In the genomic region with DNA sequence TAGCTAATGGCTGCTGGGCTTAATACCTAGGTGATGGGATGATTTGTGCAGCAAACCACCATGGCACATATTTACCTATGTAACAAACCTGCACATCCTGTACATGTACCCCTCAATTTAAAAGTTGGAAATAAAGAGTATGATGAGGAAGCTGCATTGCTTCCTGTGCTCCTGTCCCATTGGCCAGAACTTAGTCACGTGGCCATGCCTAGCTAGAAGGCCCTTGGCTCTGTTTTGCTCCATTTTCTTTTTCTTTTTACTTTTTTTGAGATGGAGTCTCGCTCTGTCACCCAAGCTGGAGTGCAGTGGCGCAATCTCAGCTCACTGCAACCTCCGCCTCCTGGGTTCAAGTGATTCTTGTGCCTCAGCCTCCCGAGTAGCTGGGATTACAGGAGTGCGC, we compare ENCODE assay signal across 14 cellular contexts. TPM values are rescaled to one million over a fixed set of nuclear protein-coding genes. Genes with fewer than 3 reads are reported as not detected.
"Had no signal": no experiment of that assay in that cellular context is flagged by ENCODE, and none has a peak within 500 bp of the region (broad histone marks: within the 10 kb centered on the region; RNA-seq: fewer than 3 reads in every experiment).

No MANE protein-coding gene starts in this region.

RNA-seq across cellular contexts. Expression of gene PYY, which starts 7.6 kb away (rescaled TPM):
- total RNA-seq: activated B cell treated with CpG ODN at 0.5 μM for 24 hours; activated CD4-positive, alpha-beta memory T cell treated with anti-CD3 and anti-CD28 coated beads for 36 hours; activated CD4-positive, alpha-beta memory T cell treated with anti-CD3 and anti-CD28 coated beads, Interleukin-2, amount 10 ng/mL, durations not matched to agents 7 days and 5 days; activated CD4-positive, alpha-beta T cell treated with anti-CD3 and anti-CD28 coated beads for 36 hours; activated CD4-positive, alpha-beta T cell treated with anti-CD3 and anti-CD28 coated beads, Interleukin-2, amount 10 ng/mL, durations not matched to agents 24 days and 14 days; activated CD4-positive, alpha-beta T cell treated with anti-CD3 and anti-CD28 coated beads, Interleukin-2, amount 10 ng/mL, durations not matched to agents 7 days and 5 days; activated CD8-positive, alpha-beta memory T cell treated with anti-CD3 and anti-CD28 coated beads for 36 hours; activated CD8-positive, alpha-beta memory T cell treated with anti-CD3 and anti-CD28 coated beads, Interleukin-2, amount 10 ng/mL, durations not matched to agents 7 days and 5 days; activated CD8-positive, alpha-beta T cell treated with anti-CD3 and anti-CD28 coated beads, Interleukin-2, amount 10 ng/mL, durations not matched to agents 7 days and 5 days; T-helper 1 cell treated with Interleukin-12 subunit alpha and Interleukin-12 subunit beta and Interleukin-4 antibody, amounts not matched to agents 30 ng/mL and 1 ng/mL, for 36 hours; T-helper 17 cell; T-helper 2 cell treated with Interferon-gamma antibody and Interleukin-4, amounts not matched to agents 100 ng/mL and 5 ng/mL, for 36 hours had no signal

RNA-seq across cellular contexts. Expression of gene PPY, which starts 19.0 kb away (rescaled TPM):
- total RNA-seq: activated B cell treated with CpG ODN at 0.5 μM for 24 hours; activated CD4-positive, alpha-beta memory T cell treated with anti-CD3 and anti-CD28 coated beads, Interleukin-2, amount 10 ng/mL, durations not matched to agents 7 days and 5 days; activated CD4-positive, alpha-beta T cell treated with anti-CD3 and anti-CD28 coated beads for 36 hours; activated CD4-positive, alpha-beta T cell treated with anti-CD3 and anti-CD28 coated beads, Interleukin-2, amount 10 ng/mL, durations not matched to agents 24 days and 14 days; activated CD4-positive, alpha-beta T cell treated with anti-CD3 and anti-CD28 coated beads, Interleukin-2, amount 10 ng/mL, durations not matched to agents 7 days and 5 days; activated CD8-positive, alpha-beta memory T cell treated with anti-CD3 and anti-CD28 coated beads for 36 hours; activated CD8-positive, alpha-beta memory T cell treated with anti-CD3 and anti-CD28 coated beads, Interleukin-2, amount 10 ng/mL, durations not matched to agents 7 days and 5 days; activated CD8-positive, alpha-beta T cell treated with anti-CD3 and anti-CD28 coated beads for 36 hours; activated CD8-positive, alpha-beta T cell treated with anti-CD3 and anti-CD28 coated beads, Interleukin-2, amount 10 ng/mL, durations not matched to agents 7 days and 5 days; T-helper 1 cell treated with Interleukin-12 subunit alpha and Interleukin-12 subunit beta and Interleukin-4 antibody, amounts not matched to agents 30 ng/mL and 1 ng/mL, for 36 hours; T-helper 17 cell; T-helper 2 cell treated with Interferon-gamma antibody and Interleukin-4, amounts not matched to agents 100 ng/mL and 5 ng/mL, for 36 hours; WTC11 had no signal

RNA-seq across cellular contexts. Expression of gene MPP2, which starts 54.0 kb away (rescaled TPM):
- total RNA-seq: activated B cell treated with CpG ODN at 0.5 μM for 24 hours had no signal
